In genomic region chr6:160132297-160132637, GRCh38 we compare ENCODE assay signal across 12 cellular contexts.
"Had no signal": no experiment of that assay in that cellular context is flagged by ENCODE, and none has a peak within 500 bp of the region (broad histone marks: within the 10 kb centered on the region; RNA-seq: fewer than 3 reads in every experiment).

No MANE protein-coding gene starts in this region.

- H3K36me3 Mint-ChIP-seq: activated CD4-positive, alpha-beta memory T cell treated with anti-CD3 and anti-CD28 coated beads for 36 hours; brain had no signal

- H3K9me3 Mint-ChIP-seq: activated CD4-positive, alpha-beta memory T cell treated with anti-CD3 and anti-CD28 coated beads for 36 hours; brain had no signal

- H3K36me3 ChIP-seq: esophagus muscularis mucosa, transverse colon had no signal

- H3K27ac ChIP-seq: dorsolateral prefrontal cortex, esophagus muscularis mucosa, parathyroid adenoma, skin epidermis, transverse colon had no signal

- H3K27me3 Mint-ChIP-seq: activated CD4-positive, alpha-beta memory T cell treated with anti-CD3 and anti-CD28 coated beads for 36 hours had no signal

- H3K4me3 ChIP-seq: dorsolateral prefrontal cortex, esophagus muscularis mucosa, skin epidermis, transverse colon had no signal

- H3K27me3 ChIP-seq: dorsolateral prefrontal cortex, esophagus muscularis mucosa, transverse colon had no signal

- H3K4me1 Mint-ChIP-seq: brain had no signal

- H3K4me1 ChIP-seq: esophagus muscularis mucosa, parathyroid adenoma, transverse colon had no signal

- H3K4me3 Mint-ChIP-seq: activated CD4-positive, alpha-beta memory T cell treated with anti-CD3 and anti-CD28 coated beads for 36 hours; brain had no signal

- H3K27ac Mint-ChIP-seq: activated CD4-positive, alpha-beta memory T cell treated with anti-CD3 and anti-CD28 coated beads for 36 hours; brain had no signal

- DNase-seq: activated CD4-positive, alpha-beta memory T cell treated with anti-CD3 and anti-CD28 coated beads for 36 hours; activated CD4-positive, CD25-positive, alpha-beta regulatory T cell treated with anti-CD3 and anti-CD28 coated beads, Interleukin-2, amount 50 U/mL, for 72 hours; activated naive CD4-positive, alpha-beta T cell treated with anti-CD3 and anti-CD28 coated beads, Interleukin-2, amount 50 U/mL, for 16 hours; activated T-cell treated with anti-CD3 and anti-CD28 coated beads, Interleukin-2, amount 50 U/mL, for 48 hours; dorsolateral prefrontal cortex; glutamatergic neuron; SIG-M5; transverse colon had no signal

- H3K9me3 ChIP-seq: esophagus muscularis mucosa, transverse colon had no signal
